In the genomic region with DNA sequence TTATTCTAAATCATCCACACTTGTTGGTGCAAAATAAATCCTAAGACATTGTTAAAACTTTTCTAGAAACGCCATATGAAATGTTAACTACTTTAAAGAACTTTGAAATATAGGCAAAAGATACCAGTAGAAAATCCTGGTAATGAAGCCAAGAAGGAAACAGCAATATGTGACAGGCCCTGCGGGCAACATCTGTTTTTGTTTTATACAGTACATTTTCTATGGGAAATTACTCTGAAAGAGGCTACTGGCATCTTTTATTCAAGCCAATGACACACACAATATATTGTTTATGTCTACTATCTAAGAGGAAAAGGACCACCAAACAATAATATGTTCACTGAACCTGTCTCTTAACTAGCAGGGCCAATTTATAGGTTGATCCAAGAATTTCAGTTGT, we compare ENCODE assay signal across 25 cellular contexts.
"Had no signal": no experiment of that assay in that cellular context is flagged by ENCODE, and none has a peak within 500 bp of the region (broad histone marks: within the 10 kb centered on the region; RNA-seq: fewer than 3 reads in every experiment).

No MANE protein-coding gene starts in this region.

- H3K4me2 ChIP-seq: neural progenitor cell, smooth muscle cell had no signal

- H3K27ac ChIP-seq: left lung, lower lobe of right lung, neural progenitor cell, ovary, right atrium auricular region, right lobe of liver, tibial nerve, uterus had no signal

- H3K4me3 ChIP-seq: left lung, lower lobe of right lung, neural progenitor cell, ovary, right atrium auricular region, right lobe of liver, smooth muscle cell, tibial nerve, uterus had no signal

- H3K36me3 ChIP-seq: left lung, lower lobe of right lung, neural progenitor cell, ovary, right atrium auricular region, right lobe of liver, tibial nerve, uterus had no signal

- ATAC-seq: left colon; left lung; lower lobe of right lung; naive thymus-derived CD8-positive, alpha-beta T cell; right lobe of liver; stimulated activated memory B cell treated with anti-CD40 and anti-IgM and Interleukin-4, amounts not matched to agents 10 μg/mL and 1 μg/mL and 100 μg/mL, for 72 hours; stimulated activated naive CD8-positive, alpha-beta T cell treated with anti-CD3 and anti-CD28 coated beads, Interleukin-15, amount 100 ng/mL, for 72 hours had no signal

- H3K27me3 ChIP-seq: left lung, neural progenitor cell, ovary, right atrium auricular region, right lobe of liver, tibial nerve, uterus had no signal

- DNase-seq: hypothalamus; immature natural killer cell; kidney; left colon; left lung; lower lobe of right lung; mammary epithelial cell; mesenchymal stem cell; naive thymus-derived CD8-positive, alpha-beta T cell; nephron progenitor cell; ovary; right lobe of liver; stimulated activated CD4-positive, alpha-beta T cell treated with anti-CD3 and anti-CD28 coated beads, Interleukin-1b, Interleukin-23, amount 100 ng/mL, for 48 hours; stimulated activated CD4-positive, alpha-beta T cell treated with anti-CD3 and anti-CD28 coated beads, Interleukin-2, amount 100 ng/mL, for 48 hours; stimulated activated CD4-positive, alpha-beta T cell treated with anti-CD3 and anti-CD28 coated beads, Interleukin-4, amount 100 ng/mL, for 4 hours; stimulated activated CD8-positive, alpha-beta memory T cell treated with anti-CD3 and anti-CD28 coated beads, Interleukin-4, amount 100 ng/mL, for 48 hours; stimulated activated naive CD4-positive, alpha-beta T cell treated with Interleukin-2 at 50 U/mL for 16 hours; stimulated activated naive CD8-positive, alpha-beta T cell treated with anti-CD3 and anti-CD28 coated beads, Interleukin-15, amount 100 ng/mL, for 72 hours; substantia nigra; uterus had no signal

- H2AFZ ChIP-seq: neural progenitor cell had no signal

- H3K4me1 ChIP-seq: left lung, lower lobe of right lung, neural progenitor cell, right atrium auricular region, right lobe of liver, tibial nerve, uterus had no signal

- H3K9ac ChIP-seq: neural progenitor cell had no signal

- H3K9me3 ChIP-seq: lower lobe of right lung, ovary, right atrium auricular region, right lobe of liver, tibial nerve, uterus had no signal
